ENCODE assay signal across 29 cellular contexts in the genomic region with DNA sequence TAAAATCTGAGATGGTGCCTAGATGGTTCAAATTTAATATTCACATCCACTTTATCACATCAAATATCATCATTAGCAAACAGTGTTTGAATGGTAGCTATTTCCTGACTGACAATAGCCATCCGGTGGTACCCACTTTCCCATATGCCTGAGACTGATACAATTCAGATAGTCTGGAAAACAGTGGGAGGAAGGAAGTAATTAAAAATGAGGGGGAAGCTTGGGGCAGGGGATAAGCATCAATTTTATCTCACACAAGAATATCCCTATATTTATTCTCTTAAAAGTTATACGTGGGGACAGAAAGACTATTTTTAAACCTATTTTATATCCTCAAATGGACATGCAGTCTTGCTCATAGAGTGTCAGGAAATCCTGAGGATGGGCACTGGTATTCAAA.
"Had no signal": no experiment of that assay in that cellular context is flagged by ENCODE, and none has a peak within 500 bp of the region (broad histone marks: within the 10 kb centered on the region; RNA-seq: fewer than 3 reads in every experiment).

No MANE protein-coding gene starts in this region.

- H3K36me3 ChIP-seq: neural progenitor cell, ovary, right lobe of liver, sigmoid colon, suprapubic skin, tibial artery, transverse colon, upper lobe of right lung, uterus had no signal

- H3K36me3 Mint-ChIP-seq: natural killer cell; stimulated activated effector memory CD8-positive, alpha-beta T cell treated with anti-CD3 and anti-CD28 coated beads, Interleukin-12 subunit alpha, Interleukin-12 subunit beta, amount 100 ng/mL, for 72 hours had no signal

- H3K9me3 ChIP-seq: ovary, psoas muscle, right lobe of liver, sigmoid colon, suprapubic skin, testis, tibial artery, transverse colon, upper lobe of right lung, uterus had no signal

- H3K4me3 Mint-ChIP-seq: natural killer cell; nephron; neural progenitor cell; stimulated activated effector memory CD8-positive, alpha-beta T cell treated with anti-CD3 and anti-CD28 coated beads, Interleukin-12 subunit alpha, Interleukin-12 subunit beta, amount 100 ng/mL, for 72 hours; stimulated activated naive CD8-positive, alpha-beta T cell treated with anti-CD3 and anti-CD28 coated beads, Interleukin-15, amount 100 ng/mL, for 72 hours; type B pancreatic cell had no signal

- ATAC-seq: natural killer cell; psoas muscle; right cardiac atrium; stimulated activated effector memory CD8-positive, alpha-beta T cell treated with anti-CD3 and anti-CD28 coated beads, Interleukin-12 subunit alpha, Interleukin-12 subunit beta, amount 100 ng/mL, for 72 hours; stimulated activated naive CD8-positive, alpha-beta T cell treated with anti-CD3 and anti-CD28 coated beads, Interleukin-15, amount 100 ng/mL, for 72 hours; stimulated activated naive CD8-positive, alpha-beta T cell treated with anti-CD3 and anti-CD28 coated beads, Interleukin-15, Interleukin-2, amounts not matched to agents 100 U/mL and 50 U/mL, for 24 hours; upper lobe of right lung had no signal

- H3K27ac Mint-ChIP-seq: natural killer cell; neural progenitor cell; progenitor cell of endocrine pancreas; stimulated activated effector memory CD8-positive, alpha-beta T cell treated with anti-CD3 and anti-CD28 coated beads, Interleukin-12 subunit alpha, Interleukin-12 subunit beta, amount 100 ng/mL, for 72 hours; stimulated activated naive CD8-positive, alpha-beta T cell treated with anti-CD3 and anti-CD28 coated beads, Interleukin-15, amount 100 ng/mL, for 72 hours; type B pancreatic cell had no signal

- H3K4me3 ChIP-seq: neural progenitor cell, ovary, psoas muscle, right lobe of liver, sigmoid colon, suprapubic skin, testis, tibial artery, transverse colon, upper lobe of right lung, uterus had no signal

- H3K27ac ChIP-seq: neural progenitor cell, ovary, parathyroid adenoma, psoas muscle, right lobe of liver, sigmoid colon, suprapubic skin, testis, tibial artery, transverse colon, upper lobe of right lung, uterus had no signal

- H3K4me1 ChIP-seq: neural progenitor cell, parathyroid adenoma, psoas muscle, right lobe of liver, sigmoid colon, suprapubic skin, tibial artery, transverse colon, upper lobe of right lung, uterus had no signal

- H3K9me3 Mint-ChIP-seq: stimulated activated effector memory CD8-positive, alpha-beta T cell treated with anti-CD3 and anti-CD28 coated beads, Interleukin-12 subunit alpha, Interleukin-12 subunit beta, amount 100 ng/mL, for 72 hours had no signal

- H3K27me3 ChIP-seq: neural progenitor cell, ovary, right lobe of liver, sigmoid colon, suprapubic skin, testis, tibial artery, transverse colon, upper lobe of right lung, uterus had no signal

- H3K27me3 Mint-ChIP-seq: progenitor cell of endocrine pancreas, type B pancreatic cell had no signal

- DNase-seq: natural killer cell; occipital lobe; ovary; posterior cingulate gyrus; psoas muscle; right cardiac atrium; right lobe of liver; sigmoid colon; small intestine; stimulated activated CD4-positive, alpha-beta T cell treated with anti-CD3 and anti-CD28 coated beads, Interleukin-15, amount 100 ng/mL, for 24 hours; stimulated activated CD4-positive, alpha-beta T cell treated with anti-CD3 and anti-CD28 coated beads, Interleukin-2, amount 100 ng/mL, for 24 hours; stimulated activated CD4-positive, alpha-beta T cell treated with anti-CD3 and anti-CD28 coated beads, Interleukin-2, amount 100 ng/mL, for 48 hours; stimulated activated CD4-positive, alpha-beta T cell treated with anti-CD3 and anti-CD28 coated beads, Interleukin-4, amount 100 ng/mL, for 24 hours; stimulated activated naive CD4-positive, alpha-beta T cell; stimulated activated naive CD8-positive, alpha-beta T cell treated with anti-CD3 and anti-CD28 coated beads, Interleukin-15, amount 100 ng/mL, for 72 hours; stimulated activated naive CD8-positive, alpha-beta T cell treated with anti-CD3 and anti-CD28 coated beads, Interleukin-15, Interleukin-2, amounts not matched to agents 100 U/mL and 50 U/mL, for 24 hours; substantia nigra; testis; tibial artery; transverse colon; upper lobe of right lung; uterus had no signal

- H3K4me1 Mint-ChIP-seq: natural killer cell; stimulated activated effector memory CD8-positive, alpha-beta T cell treated with anti-CD3 and anti-CD28 coated beads, Interleukin-12 subunit alpha, Interleukin-12 subunit beta, amount 100 ng/mL, for 72 hours; stimulated activated naive CD8-positive, alpha-beta T cell treated with anti-CD3 and anti-CD28 coated beads, Interleukin-15, amount 100 ng/mL, for 72 hours had no signal
